ENCODE assay signal across 8 cellular contexts in genomic region chr2:38146917-38147307, GRCh38.
DNase-seq lines count a peak whose midpoint lies in the region; ATAC-seq and TF ChIP-seq lines count a peak whose summit lies in the region.

No MANE protein-coding gene starts in this region.

- no peaks in the 10 kb centered on the region for H3K9me3 ChIP-seq in SJSA1 (replicated peaks)
- no peaks in the 10 kb centered on the region for H3K9me3 ChIP-seq in gastrocnemius medialis

- TF ChIP-seq CTCF in gastrocnemius medialis (IDR thresholded peaks at IDR 0.05 in 4 of 5, conservative IDR thresholded peaks at IDR 0.05 in 1 of 5): no peak

- H3K4me1 ChIP-seq in SJSA1 (replicated peaks) (peaks cover 31% of the 10 kb centered on the region), gastrocnemius medialis (no peaks in the 10 kb centered on the region)

- peaks cover 2% of the 10 kb centered on the region for H3K4me1 Mint-ChIP-seq in activated T-cell treated with anti-CD3 and anti-CD28 coated beads, Interleukin-2, amount 50 U/mL, for 4 hours (ENCODE audit: low read depth)

- peaks cover 17% of the 10 kb centered on the region for H3K27me3 Mint-ChIP-seq in activated T-cell treated with anti-CD3 and anti-CD28 coated beads, Interleukin-2, amount 50 U/mL, for 4 hours (ENCODE audit: low read depth)

- intact Hi-C loops in gastrocnemius medialis (cut with DNase I; ENCODE audit: low total_unique reads): no loop called here

- H3K9me3 Mint-ChIP-seq in activated T-cell treated with anti-CD3 and anti-CD28 coated beads, Interleukin-2, amount 50 U/mL, for 4 hours: no peaks in the 10 kb centered on the region

- no peaks in the 10 kb centered on the region for H3K36me3 Mint-ChIP-seq in activated T-cell treated with anti-CD3 and anti-CD28 coated beads, Interleukin-2, amount 50 U/mL, for 4 hours (ENCODE audit: insufficient read depth)

- H3K27me3 ChIP-seq in SJSA1 (replicated peaks) (no peaks in the 10 kb centered on the region), gastrocnemius medialis (no peaks in the 10 kb centered on the region)

- DNase-seq in activated T-cell treated with anti-CD3 and anti-CD28 coated beads, Interleukin-2, amount 50 U/mL, for 48 hours: peak; percentile 29 to 32
- DNase-seq in activated T-cell treated with anti-CD3 and anti-CD28 coated beads, Interleukin-2, amount 50 U/mL, for 4 hours: no peak
- peak; percentile 91 to 97 for DNase-seq in SJSA1 (ENCODE audit: low read depth in 1 of 2, low spot score in 2 of 2)
- DNase-seq in fibroblast of the conjunctiva (ENCODE audit: low read depth): peak; percentile 93
- DNase-seq in gastrocnemius medialis: no peak
- no peak for DNase-seq in NCI-H345 (lab: John Stamatoyannopoulos, UW)
- no peak for DNase-seq in stimulated activated CD4-positive, alpha-beta T cell treated with anti-CD3 and anti-CD28 coated beads, Interleukin-2, amount 100 ng/mL, for 24 hours

- H3K4me3 ChIP-seq in SJSA1: no peak overlapping the region
- no peak overlapping the region for H3K4me3 ChIP-seq in gastrocnemius medialis

- no peak overlapping the region for H3K4me3 Mint-ChIP-seq in activated T-cell treated with anti-CD3 and anti-CD28 coated beads, Interleukin-2, amount 50 U/mL, for 4 hours

- TF ChIP-seq POLR2A in gastrocnemius medialis (IDR thresholded peaks at IDR 0.05): no peak

- peak overlapping the region; percentile 99 for H3K27ac ChIP-seq in SJSA1
- H3K27ac ChIP-seq in gastrocnemius medialis: peak overlapping the region; percentile 45 to 66 (median 60)

- H3K36me3 ChIP-seq in SJSA1 (no peaks in the 10 kb centered on the region), gastrocnemius medialis (no peaks in the 10 kb centered on the region)

- in situ Hi-C loops in gastrocnemius medialis (cut with MboI; ENCODE audit: low sequenced_read_pairs in 4 of 4): no loop called here

- ATAC-seq in activated T-cell treated with anti-CD3 and anti-CD28 coated beads, Interleukin-2, amount 50 U/mL, for 4 hours: no peak
- ATAC-seq in HG02973 (IDR thresholded peaks at IDR 0.05; ENCODE audit: unreplicated experiment): peak; percentile 81
- peak in 1 of 2 donors; percentile 36 for ATAC-seq in gastrocnemius medialis

Comparison
In these comparisons a context has a peak if more than half of its experiments do, and no peak if none do; other contexts are left out.
1. DNase-seq: peak in activated T-cell treated with anti-CD3 and anti-CD28 coated beads, Interleukin-2, amount 50 U/mL, for 48 hours (2 of 2), SJSA1 (2 of 2) and fibroblast of the conjunctiva (single experiment); none in activated T-cell treated with anti-CD3 and anti-CD28 coated beads, Interleukin-2, amount 50 U/mL, for 4 hours (single experiment), gastrocnemius medialis (0 of 2), NCI-H345 (single experiment) and stimulated activated CD4-positive, alpha-beta T cell treated with anti-CD3 and anti-CD28 coated beads, Interleukin-2, amount 100 ng/mL, for 24 hours (0 of 2).